Comparison of ENCODE assay signal across 8 cellular contexts in the genomic region with DNA sequence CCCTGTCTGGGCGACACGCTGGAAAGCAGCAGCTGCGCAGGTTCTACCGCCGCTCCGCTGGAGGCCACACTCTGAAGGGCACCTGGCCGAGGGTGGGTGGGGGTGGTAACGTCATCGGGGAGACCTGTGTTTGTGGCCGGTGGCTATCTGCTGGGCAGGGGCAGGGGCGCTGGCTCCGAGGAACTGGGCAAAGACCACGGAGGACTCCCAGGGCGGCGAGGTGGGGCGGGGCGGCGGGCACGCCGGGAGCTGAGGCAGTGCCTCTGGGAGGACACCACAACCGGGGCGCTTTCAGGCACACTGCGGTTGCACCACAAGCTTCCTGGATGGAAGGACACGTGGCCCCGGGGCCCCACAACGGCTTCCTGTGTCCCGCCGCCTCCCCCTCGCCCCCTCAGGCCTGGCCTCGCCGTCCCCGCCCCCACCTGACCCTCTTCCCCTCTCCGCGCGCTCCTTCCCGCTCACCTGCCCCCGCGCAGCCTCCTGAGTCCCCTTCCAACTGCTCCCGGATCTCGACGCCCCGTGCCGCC. TPM values are rescaled to one million over a fixed set of nuclear protein-coding genes. Genes with fewer than 3 reads are reported as not detected.
A peak's percentile ranks its signal among the peaks of the same experiment; 100 is the strongest.
DNase-seq lines count a peak whose midpoint lies in the region; ATAC-seq and TF ChIP-seq lines count a peak whose summit lies in the region.

No MANE protein-coding gene starts in this region.

- TF ChIP-seq EP300 in SK-N-SH (IDR thresholded peaks at IDR 0.05; ENCODE audit: borderline replicate concordance in 1 of 2, low read depth in 1 of 2, low read length in 1 of 2): no peak

- TF ChIP-seq RAD21 in SK-N-SH (IDR thresholded peaks at IDR 0.05; ENCODE audit: low read length): no peak

- no peaks in the 10 kb centered on the region for H3K27me3 ChIP-seq in SK-N-SH (ENCODE audit: insufficient read depth)
- H3K27me3 ChIP-seq in hepatocyte: no peaks in the 10 kb centered on the region

- peak; percentile 50 for DNase-seq in GM19240 (ENCODE audit: insufficient read length, low spot score)
- peak; percentile 62 for DNase-seq in SK-N-SH
- peak; percentile 76 for DNase-seq in activated naive CD4-positive, alpha-beta T cell treated with anti-CD3 and anti-CD28 coated beads, Interleukin-2, amount 50 U/mL, for 16 hours
- peak; percentile 53 for DNase-seq in hepatocyte (ENCODE audit: low spot score)
- peak; percentile 69 to 82 (median 81) for DNase-seq in stimulated activated CD4-positive, alpha-beta T cell treated with anti-CD3 and anti-CD28 coated beads, Interleukin-12 subunit alpha, Interleukin-12 subunit beta, amount 100 ng/mL, for 48 hours (ENCODE audit: low read depth in 2 of 3, low spot score in 1 of 3)
- no peak for DNase-seq in SHP77 treated with DMSO at 0.1 percent for 48 hours (lab: John Stamatoyannopoulos, UW)

- H3K4me2 ChIP-seq in SK-N-SH (peak overlapping the region; percentile 77), hepatocyte (peak overlapping the region; percentile 73)

- peak; percentile 62 for ATAC-seq in HG03439 (IDR thresholded peaks at IDR 0.05; ENCODE audit: unreplicated experiment)

- no peaks in the 10 kb centered on the region for H4K20me1 ChIP-seq in SK-N-SH (ENCODE audit: insufficient read depth)
- H4K20me1 ChIP-seq in hepatocyte (ENCODE audit: insufficient read depth, poor library complexity, severe bottlenecking): no peaks in the 10 kb centered on the region

- peak overlapping the region; percentile 57 to 58 for H3K4me3 ChIP-seq in SK-N-SH (ENCODE audit: low read depth in 2 of 2, low read length in 1 of 2)
- no peak overlapping the region for H3K4me3 ChIP-seq in hepatocyte

- H3K9ac ChIP-seq in SK-N-SH: no peak overlapping the region

- TF ChIP-seq CTCF in C4-2B (conservative IDR thresholded peaks at IDR 0.05) (no peak), SK-N-SH (IDR thresholded peaks at IDR 0.05) (no peak), hepatocyte (IDR thresholded peaks at IDR 0.05; ENCODE audit: poor library complexity) (no peak)

- H3K9me2 ChIP-seq in SK-N-SH (no peaks in the 10 kb centered on the region), hepatocyte (replicated peaks; ENCODE audit: insufficient read depth) (no peaks in the 10 kb centered on the region)

- peak overlapping the region; percentile 67; the same call in 1 of the 2 replicates for H2AFZ ChIP-seq in SK-N-SH (ENCODE audit: low read depth)
- no peak overlapping the region for H2AFZ ChIP-seq in hepatocyte

- H3K9me3 ChIP-seq in SK-N-SH: no peaks in the 10 kb centered on the region
- H3K9me3 ChIP-seq in hepatocyte (ENCODE audit: low read depth): no peaks in the 10 kb centered on the region

- H3K36me3 ChIP-seq in SK-N-SH (replicated peaks in 1 of 2; ENCODE audit: control insufficient read depth in 1 of 2, insufficient read depth in 2 of 2, low read length in 1 of 2) (no peaks in the 10 kb centered on the region), hepatocyte (replicated peaks; ENCODE audit: insufficient read depth, low read depth) (no peaks in the 10 kb centered on the region)

- WGBS in SK-N-SH (ENCODE audit: low lambda C conversion rate): 13% methylated on average over 22 of the region's 43 CpGs
- WGBS in hepatocyte (ENCODE audit: low lambda C conversion rate, missing lambda C conversion rate): 84% methylated on average over 21 of the region's 43 CpGs

- H3K27ac ChIP-seq in C4-2B (peak overlapping the region; percentile 67), SK-N-SH (ENCODE audit: low read depth in 2 of 2, low read length in 1 of 2) (no peak overlapping the region), hepatocyte (peak overlapping the region; percentile 63)

- H3K4me1 ChIP-seq in SK-N-SH (ENCODE audit: control insufficient read depth in 1 of 2, insufficient read depth in 2 of 2, low read depth in 1 of 2, low read length in 1 of 2) (no peaks in the 10 kb centered on the region; a peak in 1 of 4 replicates), hepatocyte (ENCODE audit: insufficient read depth) (peaks cover 19% of the 10 kb centered on the region)

- H3K79me2 ChIP-seq in SK-N-SH (ENCODE audit: insufficient read depth) (no peaks in the 10 kb centered on the region), hepatocyte (no peaks in the 10 kb centered on the region)

- no peaks in the 10 kb centered on the region for H3F3A ChIP-seq in SK-N-SH (replicated peaks; ENCODE audit: insufficient read depth)

- CTCF ChIA-PET in SK-N-SH (lab: Yijun Ruan, JAX): interaction anchor here (0.6 to 0.9 kb wide), 2 partner anchors 10 to 19 kb away, joined by 3 to 4 read pairs; no protein-coding TSS in a partner anchor

- POLR2A ChIA-PET in SK-N-SH (lab: Yijun Ruan, JAX): no interaction called here

TF ChIP-seq in SK-N-SH, 30 proteins besides CTCF, POLR2A, EP300 and RAD21:
- no peak for TF ChIP-seq JUND (IDR thresholded peaks at IDR 0.05)
TF ChIP-seq in SK-N-SH: peak in this region for 0.

RNA-seq across cellular contexts. Expression of a gene that starts 3.3 kb away (rescaled TPM):
- polyA plus RNA-seq in SK-N-SH (2012; rRNA removed) (1.3 and 1.6 TPM in 2 replicates), hepatocyte (8.3 and 14.3 TPM in 2 replicates)
- polyA plus RNA-seq in SK-N-SH (2012; cell fraction: cytosol; rRNA removed): 1.1 and 1.6 TPM in 2 replicates
- polyA plus RNA-seq in SK-N-SH (2012; cell fraction: nucleus; rRNA removed): 1.3 and 2.3 TPM in 2 replicates
- total RNA-seq in hepatocyte: 7.3 and 7.6 TPM in 2 replicates

RNA-seq across cellular contexts. Expression of a gene that starts 23.8 kb away (rescaled TPM):
- polyA plus RNA-seq in SK-N-SH (2012; rRNA removed) (0.92 and 0.97 TPM in 2 replicates), hepatocyte (0.24 and 3.9 TPM in 2 replicates)
- 0.73 and 1.2 TPM in 2 replicates for polyA plus RNA-seq in SK-N-SH (2012; cell fraction: cytosol; rRNA removed)
- 0.65 and 0.77 TPM in 2 replicates for polyA plus RNA-seq in SK-N-SH (2012; cell fraction: nucleus; rRNA removed)
- total RNA-seq in hepatocyte: 2.4 and 5.7 TPM in 2 replicates

Comparison
In these comparisons a context has a peak if more than half of its experiments do, and no peak if none do; other contexts are left out.
1. H3K27ac ChIP-seq: peak in C4-2B (single experiment) and hepatocyte (single experiment); none in SK-N-SH (0 of 2).